8 cellular contexts compared by ENCODE assay signal in the genomic region with DNA sequence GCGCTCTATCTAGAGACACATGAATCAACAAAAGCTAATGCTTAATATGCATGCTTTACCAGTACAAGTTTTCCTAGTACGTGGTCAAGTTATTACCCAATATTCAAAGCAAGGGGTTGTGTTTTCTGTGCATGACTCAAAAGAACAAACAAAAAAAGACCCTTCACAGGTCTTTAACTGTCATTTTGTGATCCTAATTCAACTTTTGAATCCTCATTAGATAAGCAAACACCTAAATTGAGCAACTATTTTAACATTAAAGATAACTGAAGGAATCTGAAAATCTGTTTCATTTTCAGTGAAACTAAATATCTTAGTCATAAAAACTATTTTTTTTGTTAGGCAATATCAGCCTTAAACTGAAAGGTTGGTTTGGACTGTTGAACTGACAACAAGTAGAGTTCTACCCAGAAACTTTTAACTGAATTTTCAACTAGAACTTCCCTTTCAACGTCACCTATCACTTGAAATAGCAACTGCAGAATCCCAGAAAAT. TPM values are rescaled to one million over a fixed set of nuclear protein-coding genes. Genes with fewer than 3 reads are reported as not detected.
DNase-seq lines count a peak whose midpoint lies in the region; ATAC-seq, FAIRE-seq and TF ChIP-seq lines count a peak whose summit lies in the region.

No MANE protein-coding gene starts in this region.

- H2AFZ ChIP-seq in ACC112 (ENCODE audit: low read length, unreplicated experiment), result peak overlapping the region; percentile 76

- H3K36me3 Mint-ChIP-seq in activated naive CD8-positive, alpha-beta T cell treated with anti-CD3 and anti-CD28 coated beads for 36 hours, result peaks cover 36% of the 10 kb centered on the region

- H3K27me3 ChIP-seq in ACC112 (ENCODE audit: insufficient read depth, low read length), result no peaks in the 10 kb centered on the region
- H3K27me3 ChIP-seq in small intestine (ENCODE audit: control insufficient read depth in 2 of 2, insufficient read depth in 2 of 2, low read length in 2 of 2), result no peaks in the 10 kb centered on the region

- H3K4me1 ChIP-seq in ACC112 (ENCODE audit: control insufficient read depth, insufficient read depth, low read length, unreplicated experiment) (peaks cover 7% of the 10 kb centered on the region), small intestine (ENCODE audit: control insufficient read depth in 2 of 2, insufficient read depth in 1 of 2, low read depth in 1 of 2, low read length in 1 of 2) (no peaks in the 10 kb centered on the region)

- 36 to 39% (median 38%) methylated on average over 3 of the region's 3 CpGs for WGBS in small intestine, 3 donors

- H3K4me1 Mint-ChIP-seq in activated naive CD8-positive, alpha-beta T cell treated with anti-CD3 and anti-CD28 coated beads for 36 hours, result peaks cover 59% of the 10 kb centered on the region

- peak overlapping the region; percentile 91 for H3K27ac Mint-ChIP-seq in activated naive CD8-positive, alpha-beta T cell treated with anti-CD3 and anti-CD28 coated beads for 36 hours

- H3K4me3 Mint-ChIP-seq in activated naive CD8-positive, alpha-beta T cell treated with anti-CD3 and anti-CD28 coated beads for 36 hours, result peak overlapping the region; percentile 64

- H3K4me3 ChIP-seq in ACC112 (ENCODE audit: low read depth, low read length), result peak overlapping the region; percentile 51
- no peak overlapping the region for H3K4me3 ChIP-seq in small intestine (ENCODE audit: low read depth in 1 of 2, low read length in 2 of 2)

- DNase-seq in activated naive CD8-positive, alpha-beta T cell treated with anti-CD3 and anti-CD28 coated beads for 36 hours, result no peak
- DNase-seq in small intestine (no peak), NCI-H187 (lab: John Stamatoyannopoulos, UW) (no peak), HEK293T (ENCODE audit: extremely low spot score) (no peak), NCI-H1105 treated with DMSO at 0.1 percent for 48 hours (lab: John Stamatoyannopoulos, UW) (no peak)

- CTCF ChIA-PET in HEK293T (lab: Yijun Ruan, JAX), result no interaction called here

- H3K36me3 ChIP-seq in ACC112 (ENCODE audit: insufficient read depth, low read length), result no peaks in the 10 kb centered on the region
- no peaks in the 10 kb centered on the region for H3K36me3 ChIP-seq in small intestine (ENCODE audit: control insufficient read depth in 2 of 2, insufficient read depth in 2 of 2, low read length in 2 of 2)

- peak; percentile 26 for FAIRE-seq in small intestine (lab: Jason Lieb, UNC)

- POLR2A ChIA-PET in HEK293T (lab: Yijun Ruan, JAX), result no interaction called here

- no peaks in the 10 kb centered on the region for H3K9me3 Mint-ChIP-seq in activated naive CD8-positive, alpha-beta T cell treated with anti-CD3 and anti-CD28 coated beads for 36 hours

- ATAC-seq in GM19395 (IDR thresholded peaks at IDR 0.05; ENCODE audit: unreplicated experiment) (peak; percentile 75), HG03432 (IDR thresholded peaks at IDR 0.05; ENCODE audit: unreplicated experiment) (peak; percentile 73)

- H3K79me2 ChIP-seq in ACC112 (ENCODE audit: control insufficient read depth, insufficient read depth, low read length, unreplicated experiment), result no peaks in the 10 kb centered on the region

- H3K9me3 ChIP-seq in small intestine (ENCODE audit: control insufficient read depth, low read depth), result no peaks in the 10 kb centered on the region

- H3K27me3 Mint-ChIP-seq in activated naive CD8-positive, alpha-beta T cell treated with anti-CD3 and anti-CD28 coated beads for 36 hours, result no peaks in the 10 kb centered on the region

- H3K27ac ChIP-seq in ACC112 (ENCODE audit: low read depth, low read length), result peak overlapping the region; percentile 36
- H3K27ac ChIP-seq in small intestine (ENCODE audit: low read depth in 1 of 2, low read length in 1 of 2), result no peak overlapping the region

TF ChIP-seq in HEK293T, 16 proteins besides CTCF, POLR2A, EP300 and RAD21:
- TF ChIP-seq LEF1 (IDR thresholded peaks at IDR 0.05; ENCODE audit: borderline replicate concordance), result no peak
- no peak for TF ChIP-seq ZNF384 (IDR thresholded peaks at IDR 0.05)
- TF ChIP-seq TARDBP (IDR thresholded peaks at IDR 0.05), result no peak
- TF ChIP-seq NFRKB (IDR thresholded peaks at IDR 0.05), result no peak
- TF ChIP-seq FOXA1 (IDR thresholded peaks at IDR 0.05), result no peak
- no peak for TF ChIP-seq L3MBTL2 (conservative IDR thresholded peaks at IDR 0.05)
- no peak for TF ChIP-seq FOXM1 (IDR thresholded peaks at IDR 0.05; ENCODE audit: borderline replicate concordance)
- TF ChIP-seq HDGF (IDR thresholded peaks at IDR 0.05; ENCODE audit: borderline replicate concordance), result no peak
- no peak for TF ChIP-seq ELF4 (IDR thresholded peaks at IDR 0.05)
- no peak for TF ChIP-seq SUZ12 (IDR thresholded peaks at IDR 0.05)
- no peak for TF ChIP-seq CTBP1 (IDR thresholded peaks at IDR 0.05; ENCODE audit: borderline replicate concordance)
- TF ChIP-seq, protein P1, sequence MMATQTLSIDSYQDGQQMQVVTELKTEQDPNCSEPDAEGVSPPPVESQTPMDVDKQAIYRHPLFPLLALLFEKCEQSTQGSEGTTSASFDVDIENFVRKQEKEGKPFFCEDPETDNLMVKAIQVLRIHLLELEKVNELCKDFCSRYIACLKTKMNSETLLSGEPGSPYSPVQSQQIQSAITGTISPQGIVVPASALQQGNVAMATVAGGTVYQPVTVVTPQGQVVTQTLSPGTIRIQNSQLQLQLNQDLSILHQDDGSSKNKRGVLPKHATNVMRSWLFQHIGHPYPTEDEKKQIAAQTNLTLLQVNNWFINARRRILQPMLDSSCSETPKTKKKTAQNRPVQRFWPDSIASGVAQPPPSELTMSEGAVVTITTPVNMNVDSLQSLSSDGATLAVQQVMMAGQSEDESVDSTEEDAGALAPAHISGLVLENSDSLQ (IDR thresholded peaks at IDR 0.05), result no peak
- TF ChIP-seq ARNT (IDR thresholded peaks at IDR 0.05), result no peak
- no peak for TF ChIP-seq FOXK2 (IDR thresholded peaks at IDR 0.05)
- no peak for TF ChIP-seq BHLHE40 (IDR thresholded peaks at IDR 0.05; ENCODE audit: borderline replicate concordance)
- no peak for TF ChIP-seq SP1 (IDR thresholded peaks at IDR 0.05)

RNA-seq across cellular contexts. Expression of gene ST8SIA4, which starts 12.5 kb away (rescaled TPM):
- 10 to 100 TPM; 14.6 to 17.3 TPM for total RNA-seq in activated naive CD8-positive, alpha-beta T cell treated with anti-CD3 and anti-CD28 coated beads for 36 hours
- 1 to 10 TPM in 2 of 3 donors, under 1 TPM in 1; 0.27 to 1.8 (median 1.3) TPM for polyA plus RNA-seq in small intestine
